ENCODE assay signal across 27 cellular contexts in the genomic region with DNA sequence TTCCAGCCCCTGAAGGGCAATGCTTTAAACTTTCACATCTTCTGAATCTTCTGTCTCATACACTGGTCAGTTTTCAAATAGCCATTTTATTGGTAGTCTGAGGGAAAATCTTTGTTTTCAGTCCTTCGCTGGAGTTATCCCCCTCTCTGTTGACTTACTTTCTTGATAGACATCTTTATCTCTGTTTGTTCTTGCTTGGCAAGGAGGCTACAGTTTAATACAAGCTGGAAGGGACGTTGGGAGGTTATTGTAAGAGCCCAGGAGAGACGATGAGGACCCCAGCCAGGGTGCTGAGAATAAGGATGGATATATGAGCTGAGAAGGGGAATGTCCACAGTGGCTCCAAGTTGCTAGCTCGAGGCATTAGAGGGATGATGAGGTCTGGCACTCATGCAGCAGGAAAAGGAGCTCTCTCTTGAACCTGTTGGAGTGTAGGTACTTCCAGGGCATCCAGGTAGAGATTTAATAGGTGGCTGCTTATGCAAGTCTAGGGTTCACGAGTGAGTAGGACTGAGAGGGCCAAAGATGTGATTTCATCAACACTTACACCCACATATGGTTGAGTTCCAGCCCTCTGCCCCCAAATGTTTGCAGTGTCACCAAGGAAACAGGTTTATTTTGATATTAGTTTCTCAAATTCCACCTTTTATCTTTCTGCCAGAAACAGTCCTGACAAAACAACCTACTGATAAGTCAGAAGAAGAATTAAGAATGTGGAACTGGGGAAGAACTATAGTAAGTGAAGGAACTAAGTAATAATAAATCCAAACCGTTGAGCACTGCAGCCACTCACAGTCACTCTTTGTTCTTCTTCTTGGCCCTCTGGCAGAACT.
"Had no signal": no experiment of that assay in that cellular context is flagged by ENCODE, and none has a peak within 500 bp of the region (broad histone marks: within the 10 kb centered on the region; RNA-seq: fewer than 3 reads in every experiment).

No MANE protein-coding gene starts in this region.

- H3K4me3 ChIP-seq: cardiac muscle cell, K562, SJCRH30, SK-N-MC had no signal

- H3K27ac ChIP-seq: cardiac muscle cell, SJCRH30, SK-N-MC, WERI-Rb-1 had no signal

- DNase-seq: activated CD4-positive, alpha-beta memory T cell treated with anti-CD3 and anti-CD28 coated beads, Interleukin-2, amount 10 ng/mL, durations not matched to agents 7 days and 5 days; activated CD4-positive, alpha-beta T cell treated with anti-CD3 and anti-CD28 coated beads for 1 hour; activated CD4-positive, alpha-beta T cell treated with anti-CD3 and anti-CD28 coated beads for 48 hours; activated CD4-positive, CD25-positive, alpha-beta regulatory T cell; activated CD8-positive, alpha-beta memory T cell treated with anti-CD3 and anti-CD28 coated beads for 24 hours; activated CD8-positive, alpha-beta memory T cell treated with anti-CD3 and anti-CD28 coated beads, Interleukin-2, amount 10 ng/mL, durations not matched to agents 7 days and 5 days; activated CD8-positive, alpha-beta memory T cell treated with anti-CD3 and anti-CD28 coated beads, Interleukin-2, amount 50 U/mL, for 48 hours; activated effector memory CD4-positive, alpha-beta T cell treated with Interleukin-2 at 50 U/mL for 16 hours; activated naive CD4-positive, alpha-beta T cell; activated naive CD4-positive, alpha-beta T cell treated with anti-CD3 and anti-CD28 coated beads, Interleukin-2, amount 50 U/mL, for 16 hours; activated naive CD8-positive, alpha-beta T cell treated with anti-CD3 and anti-CD28 coated beads for 36 hours; activated T-cell treated with anti-CD3 and anti-CD28 coated beads, Interleukin-2, amount 50 U/mL, for 48 hours; amniotic stem cell; aorta; NCI-H1092 treated with DMSO at 0.1 percent for 48 hours; NCI-H1417; NCI-H1694; NCI-H1930; NCI-H510A; NCI-H526; SJCRH30; T1000; WERI-Rb-1 had no signal

- H3K36me3 ChIP-seq: cardiac muscle cell, SJCRH30, WERI-Rb-1 had no signal

- ATAC-seq: activated CD8-positive, alpha-beta memory T cell treated with anti-CD3 and anti-CD28 coated beads, Interleukin-2, amount 10 ng/mL, durations not matched to agents 7 days and 5 days; K562; Panc1 had no signal

- H3K9me3 ChIP-seq: SJCRH30 had no signal

- FAIRE-seq: K562 had no signal

- H3K27me3 ChIP-seq: cardiac muscle cell, SJCRH30 had no signal

- H3K4me1 ChIP-seq: SJCRH30 had no signal
